1 cellular context compared by ENCODE assay signal in genomic region chr10:3740157-3740871, GRCh38.
A peak's percentile ranks its signal among the peaks of the same experiment; 100 is the strongest.
TF ChIP-seq lines count a peak whose summit lies in the region.

No MANE protein-coding gene starts in this region.

TF ChIP-seq in HepG2, 621 proteins besides CTCF, POLR2A, EP300 and RAD21 (continued from another document and continues in another):
- TF ChIP-seq REST (IDR thresholded peaks at IDR 0.05; ENCODE audit: borderline replicate concordance in 1 of 2, low read depth in 1 of 2, low read length in 2 of 2): no peak
- peak; percentile 41; the same call in 1 of the 2 replicates for TF ChIP-seq CHD4 (IDR thresholded peaks at IDR 0.05; ENCODE audit: borderline replicate concordance, low read length)
- TF ChIP-seq MAZ (IDR thresholded peaks at IDR 0.05; ENCODE audit: borderline replicate concordance, low read depth, low read length): no peak
- no peak for TF ChIP-seq MAZ (CRISPR knock-in tag; IDR thresholded peaks at IDR 0.05; ENCODE audit: low read depth)
- no peak for TF ChIP-seq ZBTB42 (CRISPR knock-in tag; IDR thresholded peaks at IDR 0.05)
- TF ChIP-seq, protein P1, sequence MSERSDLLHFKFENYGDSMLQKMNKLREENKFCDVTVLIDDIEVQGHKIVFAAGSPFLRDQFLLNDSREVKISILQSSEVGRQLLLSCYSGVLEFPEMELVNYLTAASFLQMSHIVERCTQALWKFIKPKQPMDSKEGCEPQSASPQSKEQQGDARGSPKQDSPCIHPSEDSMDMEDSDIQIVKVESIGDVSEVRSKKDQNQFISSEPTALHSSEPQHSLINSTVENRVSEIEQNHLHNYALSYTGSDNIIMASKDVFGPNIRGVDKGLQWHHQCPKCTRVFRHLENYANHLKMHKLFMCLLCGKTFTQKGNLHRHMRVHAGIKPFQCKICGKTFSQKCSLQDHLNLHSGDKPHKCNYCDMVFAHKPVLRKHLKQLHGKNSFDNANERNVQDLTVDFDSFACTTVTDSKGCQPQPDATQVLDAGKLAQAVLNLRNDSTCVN (CRISPR knock-in tag; IDR thresholded peaks at IDR 0.05; ENCODE audit: borderline replicate concordance): no peak
- no peak for TF ChIP-seq ZNF724P (CRISPR knock-in tag; IDR thresholded peaks at IDR 0.05; ENCODE audit: borderline replicate concordance)
- TF ChIP-seq, protein P2, sequence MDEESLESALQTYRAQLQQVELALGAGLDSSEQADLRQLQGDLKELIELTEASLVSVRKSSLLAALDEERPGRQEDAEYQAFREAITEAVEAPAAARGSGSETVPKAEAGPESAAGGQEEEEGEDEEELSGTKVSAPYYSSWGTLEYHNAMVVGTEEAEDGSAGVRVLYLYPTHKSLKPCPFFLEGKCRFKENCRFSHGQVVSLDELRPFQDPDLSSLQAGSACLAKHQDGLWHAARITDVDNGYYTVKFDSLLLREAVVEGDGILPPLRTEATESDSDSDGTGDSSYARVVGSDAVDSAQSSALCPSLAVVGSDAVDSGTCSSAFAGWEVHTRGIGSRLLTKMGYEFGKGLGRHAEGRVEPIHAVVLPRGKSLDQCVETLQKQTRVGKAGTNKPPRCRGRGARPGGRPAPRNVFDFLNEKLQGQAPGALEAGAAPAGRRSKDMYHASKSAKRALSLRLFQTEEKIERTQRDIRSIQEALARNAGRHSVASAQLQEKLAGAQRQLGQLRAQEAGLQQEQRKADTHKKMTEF (CRISPR knock-in tag; IDR thresholded peaks at IDR 0.05): peak; percentile 66
- no peak for TF ChIP-seq ZNF235 (CRISPR knock-in tag; IDR thresholded peaks at IDR 0.05; ENCODE audit: borderline replicate concordance)
- TF ChIP-seq THRA (CRISPR knock-in tag; IDR thresholded peaks at IDR 0.05; ENCODE audit: borderline replicate concordance): peak; percentile 56; the same call in 1 of the 2 replicates
- TF ChIP-seq SETDB1 (CRISPR knock-in tag; IDR thresholded peaks at IDR 0.05; ENCODE audit: borderline replicate concordance): no peak
- TF ChIP-seq ZC3H13 (CRISPR knock-in tag; IDR thresholded peaks at IDR 0.05): no peak
- peak; percentile 64 for TF ChIP-seq SIX4 (CRISPR knock-in tag; IDR thresholded peaks at IDR 0.05)
- no peak for TF ChIP-seq ATM (IDR thresholded peaks at IDR 0.05; ENCODE audit: borderline replicate concordance)
- TF ChIP-seq SNAPC2 (CRISPR knock-in tag; IDR thresholded peaks at IDR 0.05): no peak
- TF ChIP-seq ZNF512 (CRISPR knock-in tag; IDR thresholded peaks at IDR 0.05): no peak
- TF ChIP-seq, protein P3, sequence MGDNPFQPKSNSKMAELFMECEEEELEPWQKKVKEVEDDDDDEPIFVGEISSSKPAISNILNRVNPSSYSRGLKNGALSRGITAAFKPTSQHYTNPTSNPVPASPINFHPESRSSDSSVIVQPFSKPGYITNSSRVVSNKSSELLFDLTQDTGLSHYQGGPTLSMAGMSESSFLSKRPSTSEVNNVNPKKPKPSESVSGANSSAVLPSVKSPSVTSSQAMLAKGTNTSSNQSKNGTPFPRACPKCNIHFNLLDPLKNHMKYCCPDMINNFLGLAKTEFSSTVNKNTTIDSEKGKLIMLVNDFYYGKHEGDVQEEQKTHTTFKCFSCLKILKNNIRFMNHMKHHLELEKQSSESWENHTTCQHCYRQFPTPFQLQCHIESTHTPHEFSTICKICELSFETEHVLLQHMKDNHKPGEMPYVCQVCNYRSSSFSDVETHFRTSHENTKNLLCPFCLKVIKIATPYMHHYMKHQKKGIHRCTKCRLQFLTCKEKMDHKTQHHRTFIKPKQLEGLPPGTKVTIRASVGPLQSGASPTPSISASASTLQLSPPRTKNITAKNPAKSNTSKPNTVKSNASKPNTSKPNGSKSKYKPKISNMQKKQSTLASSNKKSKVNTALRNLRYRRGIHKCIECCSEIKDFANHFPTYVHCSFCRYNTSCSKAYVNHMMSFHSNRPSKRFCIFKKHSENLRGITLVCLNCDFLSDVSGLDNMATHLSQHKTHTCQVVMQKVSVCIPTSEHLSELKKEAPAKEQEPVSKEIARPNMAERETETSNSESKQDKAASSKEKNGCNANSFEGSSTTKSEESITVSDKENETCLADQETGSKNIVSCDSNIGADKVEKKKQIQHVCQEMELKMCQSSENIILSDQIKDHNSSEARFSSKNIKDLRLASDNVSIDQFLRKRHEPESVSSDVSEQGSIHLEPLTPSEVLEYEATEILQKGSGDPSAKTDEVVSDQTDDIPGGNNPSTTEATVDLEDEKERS (CRISPR knock-in tag; IDR thresholded peaks at IDR 0.05): no peak
- TF ChIP-seq LCORL (IDR thresholded peaks at IDR 0.05): 0 out of 2 replicates have a peak, but pooled peaks have one; percentile 20
- TF ChIP-seq LCORL (CRISPR knock-in tag; IDR thresholded peaks at IDR 0.05): peak; percentile 84
- no peak for TF ChIP-seq ZNF451 (CRISPR knock-in tag; IDR thresholded peaks at IDR 0.05)
- peak; percentile 61; the same call in 1 of the 2 replicates for TF ChIP-seq ZNF331 (CRISPR knock-in tag; IDR thresholded peaks at IDR 0.05)
- TF ChIP-seq, protein P4, sequence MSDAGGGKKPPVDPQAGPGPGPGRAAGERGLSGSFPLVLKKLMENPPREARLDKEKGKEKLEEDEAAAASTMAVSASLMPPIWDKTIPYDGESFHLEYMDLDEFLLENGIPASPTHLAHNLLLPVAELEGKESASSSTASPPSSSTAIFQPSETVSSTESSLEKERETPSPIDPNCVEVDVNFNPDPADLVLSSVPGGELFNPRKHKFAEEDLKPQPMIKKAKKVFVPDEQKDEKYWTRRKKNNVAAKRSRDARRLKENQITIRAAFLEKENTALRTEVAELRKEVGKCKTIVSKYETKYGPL (CRISPR knock-in tag; IDR thresholded peaks at IDR 0.05): no peak
- peak; percentile 82 for TF ChIP-seq HMG20B (CRISPR knock-in tag; conservative IDR thresholded peaks at IDR 0.05)
- no peak for TF ChIP-seq ZNF546 (CRISPR knock-in tag; conservative IDR thresholded peaks at IDR 0.05)
- TF ChIP-seq TEAD2 (CRISPR knock-in tag; IDR thresholded peaks at IDR 0.05): no peak
- TF ChIP-seq, protein P5, sequence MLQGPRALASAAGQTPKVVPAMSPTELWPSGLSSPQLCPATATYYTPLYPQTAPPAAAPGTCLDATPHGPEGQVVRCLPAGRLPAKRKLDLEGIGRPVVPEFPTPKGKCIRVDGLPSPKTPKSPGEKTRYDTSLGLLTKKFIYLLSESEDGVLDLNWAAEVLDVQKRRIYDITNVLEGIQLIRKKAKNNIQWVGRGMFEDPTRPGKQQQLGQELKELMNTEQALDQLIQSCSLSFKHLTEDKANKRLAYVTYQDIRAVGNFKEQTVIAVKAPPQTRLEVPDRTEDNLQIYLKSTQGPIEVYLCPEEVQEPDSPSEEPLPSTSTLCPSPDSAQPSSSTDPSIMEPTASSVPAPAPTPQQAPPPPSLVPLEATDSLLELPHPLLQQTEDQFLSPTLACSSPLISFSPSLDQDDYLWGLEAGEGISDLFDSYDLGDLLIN (CRISPR knock-in tag; IDR thresholded peaks at IDR 0.05; ENCODE audit: borderline replicate concordance): no peak
- TF ChIP-seq SAFB2 (CRISPR knock-in tag; IDR thresholded peaks at IDR 0.05; ENCODE audit: borderline replicate concordance, low read depth): no peak
- no peak for TF ChIP-seq ZFP36 (IDR thresholded peaks at IDR 0.05; ENCODE audit: borderline replicate concordance, low read depth, low read length, partially characterized antibody)
- 0 out of 2 replicates have a peak, but pooled peaks have one; percentile 27 for TF ChIP-seq ZNF878 (CRISPR knock-in tag; IDR thresholded peaks at IDR 0.05)
- no peak for TF ChIP-seq TP53 (CRISPR knock-in tag; conservative IDR thresholded peaks at IDR 0.05)
- TF ChIP-seq ATF7 (IDR thresholded peaks at IDR 0.05): no peak
- TF ChIP-seq ATF7 (CRISPR knock-in tag; IDR thresholded peaks at IDR 0.05): no peak
- TF ChIP-seq NKX3-1 (CRISPR knock-in tag; IDR thresholded peaks at IDR 0.05): no peak; the same call in 1 of the 2 replicates
- TF ChIP-seq ZBTB7A (CRISPR knock-in tag; IDR thresholded peaks at IDR 0.05): no peak
- TF ChIP-seq, protein P6, sequence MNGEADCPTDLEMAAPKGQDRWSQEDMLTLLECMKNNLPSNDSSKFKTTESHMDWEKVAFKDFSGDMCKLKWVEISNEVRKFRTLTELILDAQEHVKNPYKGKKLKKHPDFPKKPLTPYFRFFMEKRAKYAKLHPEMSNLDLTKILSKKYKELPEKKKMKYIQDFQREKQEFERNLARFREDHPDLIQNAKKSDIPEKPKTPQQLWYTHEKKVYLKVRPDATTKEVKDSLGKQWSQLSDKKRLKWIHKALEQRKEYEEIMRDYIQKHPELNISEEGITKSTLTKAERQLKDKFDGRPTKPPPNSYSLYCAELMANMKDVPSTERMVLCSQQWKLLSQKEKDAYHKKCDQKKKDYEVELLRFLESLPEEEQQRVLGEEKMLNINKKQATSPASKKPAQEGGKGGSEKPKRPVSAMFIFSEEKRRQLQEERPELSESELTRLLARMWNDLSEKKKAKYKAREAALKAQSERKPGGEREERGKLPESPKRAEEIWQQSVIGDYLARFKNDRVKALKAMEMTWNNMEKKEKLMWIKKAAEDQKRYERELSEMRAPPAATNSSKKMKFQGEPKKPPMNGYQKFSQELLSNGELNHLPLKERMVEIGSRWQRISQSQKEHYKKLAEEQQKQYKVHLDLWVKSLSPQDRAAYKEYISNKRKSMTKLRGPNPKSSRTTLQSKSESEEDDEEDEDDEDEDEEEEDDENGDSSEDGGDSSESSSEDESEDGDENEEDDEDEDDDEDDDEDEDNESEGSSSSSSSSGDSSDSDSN (CRISPR knock-in tag; IDR thresholded peaks at IDR 0.05): no peak
- no peak for TF ChIP-seq HOXA5 (CRISPR knock-in tag; IDR thresholded peaks at IDR 0.05)
- TF ChIP-seq NCOA2 (CRISPR knock-in tag; IDR thresholded peaks at IDR 0.05): peak; percentile 92
- TF ChIP-seq SP5 (CRISPR knock-in tag; IDR thresholded peaks at IDR 0.05; ENCODE audit: borderline replicate concordance, low read depth): no peak; the same call in 1 of the 2 replicates
- TF ChIP-seq GATA4 (IDR thresholded peaks at IDR 0.05; ENCODE audit: borderline replicate concordance, low read depth): peak; percentile 98
- TF ChIP-seq, protein P7, sequence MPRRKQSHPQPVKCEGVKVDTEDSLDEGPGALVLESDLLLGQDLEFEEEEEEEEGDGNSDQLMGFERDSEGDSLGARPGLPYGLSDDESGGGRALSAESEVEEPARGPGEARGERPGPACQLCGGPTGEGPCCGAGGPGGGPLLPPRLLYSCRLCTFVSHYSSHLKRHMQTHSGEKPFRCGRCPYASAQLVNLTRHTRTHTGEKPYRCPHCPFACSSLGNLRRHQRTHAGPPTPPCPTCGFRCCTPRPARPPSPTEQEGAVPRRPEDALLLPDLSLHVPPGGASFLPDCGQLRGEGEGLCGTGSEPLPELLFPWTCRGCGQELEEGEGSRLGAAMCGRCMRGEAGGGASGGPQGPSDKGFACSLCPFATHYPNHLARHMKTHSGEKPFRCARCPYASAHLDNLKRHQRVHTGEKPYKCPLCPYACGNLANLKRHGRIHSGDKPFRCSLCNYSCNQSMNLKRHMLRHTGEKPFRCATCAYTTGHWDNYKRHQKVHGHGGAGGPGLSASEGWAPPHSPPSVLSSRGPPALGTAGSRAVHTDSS (CRISPR knock-in tag; conservative IDR thresholded peaks at IDR 0.05): no peak
- no peak for TF ChIP-seq ZNF543 (CRISPR knock-in tag; IDR thresholded peaks at IDR 0.05)
- no peak for TF ChIP-seq TRIM22 (IDR thresholded peaks at IDR 0.05)
- no peak for TF ChIP-seq SNRNP70 (IDR thresholded peaks at IDR 0.05; ENCODE audit: low read depth, low read length)
- no peak for TF ChIP-seq ZBTB21 (CRISPR knock-in tag; IDR thresholded peaks at IDR 0.05)
